Comparison of ENCODE assay signal across 8 cellular contexts in the genomic region with DNA sequence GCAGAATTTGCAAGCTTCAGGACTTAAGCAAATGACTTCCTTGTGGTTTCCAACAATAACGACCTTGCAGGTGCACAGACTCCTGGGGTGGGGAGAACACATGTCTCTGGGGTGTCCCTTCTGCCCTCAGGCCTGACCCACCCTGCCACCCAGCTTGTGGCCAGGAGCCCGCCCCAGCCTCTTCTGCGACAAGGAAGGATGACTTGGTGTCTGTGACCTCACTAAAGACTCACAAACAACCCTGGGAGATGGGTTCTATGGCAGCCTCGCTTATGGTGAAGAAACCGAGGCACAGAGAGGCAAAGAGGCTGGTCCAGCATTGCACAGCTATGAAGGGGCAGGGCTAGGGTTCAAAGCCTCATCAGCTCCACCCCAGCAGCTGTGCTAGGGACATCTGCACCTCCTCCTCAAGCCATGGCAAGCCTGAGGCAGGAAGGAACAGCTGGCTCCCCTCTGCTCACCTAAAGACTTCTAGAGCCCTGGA. TPM values are rescaled to one million over a fixed set of nuclear protein-coding genes. Genes with fewer than 3 reads are reported as not detected.
DNase-seq lines count a peak whose midpoint lies in the region; ATAC-seq and TF ChIP-seq lines count a peak whose summit lies in the region.

No MANE protein-coding gene starts in this region.

- H3K27me3 ChIP-seq in mucosa of rectum (ENCODE audit: control insufficient read depth in 2 of 2, insufficient read depth in 2 of 2, low read length in 2 of 2), result no peaks in the 10 kb centered on the region

- peaks cover 14% of the 10 kb centered on the region for H3K36me3 Mint-ChIP-seq in activated CD4-positive, alpha-beta T cell treated with anti-CD3 and anti-CD28 coated beads, Interleukin-2, amount 10 ng/mL, durations not matched to agents 24 days and 14 days (ENCODE audit: low read depth)

- H3K9ac ChIP-seq in mucosa of rectum (ENCODE audit: low read depth in 1 of 2, low read length in 2 of 2), result peak overlapping the region; percentile 68 to 97

- H3K36me3 ChIP-seq in mucosa of rectum (ENCODE audit: control insufficient read depth in 2 of 2, insufficient read depth in 2 of 2, low read length in 2 of 2), result peaks cover 17% of the 10 kb centered on the region in 2 donors

- peak overlapping the region; percentile 81 for H3K4me3 Mint-ChIP-seq in activated CD4-positive, alpha-beta T cell treated with anti-CD3 and anti-CD28 coated beads, Interleukin-2, amount 10 ng/mL, durations not matched to agents 24 days and 14 days

- H3K27me3 Mint-ChIP-seq in activated CD4-positive, alpha-beta T cell treated with anti-CD3 and anti-CD28 coated beads, Interleukin-2, amount 10 ng/mL, durations not matched to agents 24 days and 14 days, result no peaks in the 10 kb centered on the region

- intact Hi-C loops in activated CD4-positive, alpha-beta T cell treated with anti-CD3 and anti-CD28 coated beads, Interleukin-2, amount 10 ng/mL, durations not matched to agents 24 days and 14 days (cut with micrococcal nuclease), result loop anchor here (2.0 to 5.0 kb wide), 3 partner anchors 43 to 239 kb away; a partner anchor contains a TSS

- TF ChIP-seq CTCF in GM12864 (IDR thresholded peaks at IDR 0.05; ENCODE audit: low read depth, low read length, missing control alignments), result no peak

- peaks cover 55% of the 10 kb centered on the region for H3K4me1 Mint-ChIP-seq in activated CD4-positive, alpha-beta T cell treated with anti-CD3 and anti-CD28 coated beads, Interleukin-2, amount 10 ng/mL, durations not matched to agents 24 days and 14 days

- DNase-seq in GM12864 (ENCODE audit: low read depth) (peak; percentile 70), NCI-H2081 treated with DMSO at 0.1 percent for 48 hours (lab: John Stamatoyannopoulos, UW) (no peak), iPS-NIHi7 (ENCODE audit: extremely low spot score) (no peak), NCI-H226 (no peak)
- DNase-seq in activated CD4-positive, alpha-beta T cell treated with anti-CD3 and anti-CD28 coated beads, Interleukin-2, amount 10 ng/mL, durations not matched to agents 24 days and 14 days, result peak; percentile 73

- peak; percentile 36 for ATAC-seq in HG02798 (IDR thresholded peaks at IDR 0.05; ENCODE audit: poor library complexity, unreplicated experiment)
- no peak for ATAC-seq in GM21717 (IDR thresholded peaks at IDR 0.05; ENCODE audit: unreplicated experiment)

- H3K4me1 ChIP-seq in mucosa of rectum (ENCODE audit: control insufficient read depth in 2 of 2, insufficient read depth in 2 of 2, low read length in 2 of 2), result peaks cover 55 to 68% of the 10 kb centered on the region in 2 donors

- no peaks in the 10 kb centered on the region for H3K9me3 ChIP-seq in mucosa of rectum (ENCODE audit: control insufficient read depth in 2 of 2, low read length in 2 of 2)

- peak overlapping the region; percentile 96 to 99 for H3K27ac ChIP-seq in mucosa of rectum (ENCODE audit: low read depth in 2 of 2, low read length in 2 of 2)

- H3K27ac Mint-ChIP-seq in activated CD4-positive, alpha-beta T cell treated with anti-CD3 and anti-CD28 coated beads, Interleukin-2, amount 10 ng/mL, durations not matched to agents 24 days and 14 days, result peak overlapping the region; percentile 72

- H3K9me3 Mint-ChIP-seq in activated CD4-positive, alpha-beta T cell treated with anti-CD3 and anti-CD28 coated beads, Interleukin-2, amount 10 ng/mL, durations not matched to agents 24 days and 14 days, result no peaks in the 10 kb centered on the region

- peak overlapping the region; percentile 71 for H3K4me3 ChIP-seq in GM12864 (ENCODE audit: low read depth, low read length)
- H3K4me3 ChIP-seq in mucosa of rectum (ENCODE audit: low read length in 2 of 2), result peak overlapping the region; percentile 25 to 81

RNA-seq across cellular contexts. Expression of a gene that starts 2.6 kb away (rescaled TPM):
- total RNA-seq in activated CD4-positive, alpha-beta T cell treated with anti-CD3 and anti-CD28 coated beads, Interleukin-2, amount 10 ng/mL, durations not matched to agents 24 days and 14 days, result 107 and 110 TPM in 2 replicates

RNA-seq across cellular contexts. Expression of a gene that starts 45.3 kb away (rescaled TPM):
- 0.47 and 0.78 TPM in 2 replicates for total RNA-seq in activated CD4-positive, alpha-beta T cell treated with anti-CD3 and anti-CD28 coated beads, Interleukin-2, amount 10 ng/mL, durations not matched to agents 24 days and 14 days

Comparison
In these comparisons a context has a peak if more than half of its experiments do, and no peak if none do; other contexts are left out.
1. DNase-seq: peak in GM12864 (single experiment) and activated CD4-positive, alpha-beta T cell treated with anti-CD3 and anti-CD28 coated beads, Interleukin-2, amount 10 ng/mL, durations not matched to agents 24 days and 14 days (single experiment); none in NCI-H2081 treated with DMSO at 0.1 percent for 48 hours (single experiment), iPS-NIHi7 (single experiment) and NCI-H226 (single experiment).